ENCODE assay signal across 1 cellular context in genomic region chr1:226939439-226940028, GRCh38.
TF ChIP-seq lines count a peak whose summit lies in the region.

No MANE protein-coding gene starts in this region.

TF ChIP-seq in K562, 482 proteins besides CTCF, POLR2A, EP300 and RAD21 (continued from another document and continues in another):
- TF ChIP-seq CHD2 (IDR thresholded peaks at IDR 0.05; ENCODE audit: low read depth, low read length) (no peak), ZNF3 (CRISPR knock-in tag; IDR thresholded peaks at IDR 0.05) (no peak), HMGN3 (IDR thresholded peaks at IDR 0.05; ENCODE audit: borderline replicate concordance, extremely low read depth, insufficient read length, low read depth, low read length) (peak; percentile 65), ARID1B (IDR thresholded peaks at IDR 0.05) (no peak), POLR2G (IDR thresholded peaks at IDR 0.05; ENCODE audit: low read depth, low read length) (peak; percentile 97), TAF9B (IDR thresholded peaks at IDR 0.05; ENCODE audit: partially characterized antibody) (peak; percentile 77), ZNF316 (IDR thresholded peaks at IDR 0.05) (no peak; the same call in 1 of the 2 replicates), ZNF311 (CRISPR knock-in tag; IDR thresholded peaks at IDR 0.05) (no peak), PCBP1 (IDR thresholded peaks at IDR 0.05; ENCODE audit: low read depth, low read length, poor library complexity, severe bottlenecking) (peak; percentile 20), ZNF253 (CRISPR knock-in tag; conservative IDR thresholded peaks at IDR 0.05) (no peak), SMARCA4 (IDR thresholded peaks at IDR 0.05) (no peak), SAFB2 (IDR thresholded peaks at IDR 0.05; ENCODE audit: borderline replicate concordance, low read depth, low read length, severe bottlenecking) (no peak), NEUROD1 (IDR thresholded peaks at IDR 0.05; ENCODE audit: borderline replicate concordance, low read depth, low read length, partially characterized antibody) (no peak), PYGO2 (tag; IDR thresholded peaks at IDR 0.05) (no peak), TFAP4 (CRISPR knock-in tag; IDR thresholded peaks at IDR 0.05; ENCODE audit: borderline replicate concordance) (peak; percentile 80; the same call in 1 of the 2 replicates), FOSL1 (tag; conservative IDR thresholded peaks at IDR 0.05) (peak; percentile 7; the same call in 1 of the 2 replicates), FOXJ2 (tag; IDR thresholded peaks at IDR 0.05) (no peak), STAG1 (CRISPR knock-in tag; IDR thresholded peaks at IDR 0.05; ENCODE audit: borderline replicate concordance) (no peak), PTRF (tag; IDR thresholded peaks at IDR 0.05) (no peak), ZBTB40 (IDR thresholded peaks at IDR 0.05) (peak; percentile 76), ZBTB40 (CRISPR knock-in tag; IDR thresholded peaks at IDR 0.05) (peak; percentile 70; the same call in 1 of the 2 replicates), SUPT5H (IDR thresholded peaks at IDR 0.05) (peak; percentile 96), GMEB1 (CRISPR knock-in tag; IDR thresholded peaks at IDR 0.05) (no peak), BRD9 (IDR thresholded peaks at IDR 0.05; ENCODE audit: low read depth, partially characterized antibody) (peak; percentile 30), FOXO4 (CRISPR knock-in tag; IDR thresholded peaks at IDR 0.05) (no peak)
- TF ChIP-seq, protein P1, sequence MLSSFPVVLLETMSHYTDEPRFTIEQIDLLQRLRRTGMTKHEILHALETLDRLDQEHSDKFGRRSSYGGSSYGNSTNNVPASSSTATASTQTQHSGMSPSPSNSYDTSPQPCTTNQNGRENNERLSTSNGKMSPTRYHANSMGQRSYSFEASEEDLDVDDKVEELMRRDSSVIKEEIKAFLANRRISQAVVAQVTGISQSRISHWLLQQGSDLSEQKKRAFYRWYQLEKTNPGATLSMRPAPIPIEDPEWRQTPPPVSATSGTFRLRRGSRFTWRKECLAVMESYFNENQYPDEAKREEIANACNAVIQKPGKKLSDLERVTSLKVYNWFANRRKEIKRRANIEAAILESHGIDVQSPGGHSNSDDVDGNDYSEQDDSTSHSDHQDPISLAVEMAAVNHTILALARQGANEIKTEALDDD (IDR thresholded peaks at IDR 0.05), result no peak
- TF ChIP-seq, protein P2, sequence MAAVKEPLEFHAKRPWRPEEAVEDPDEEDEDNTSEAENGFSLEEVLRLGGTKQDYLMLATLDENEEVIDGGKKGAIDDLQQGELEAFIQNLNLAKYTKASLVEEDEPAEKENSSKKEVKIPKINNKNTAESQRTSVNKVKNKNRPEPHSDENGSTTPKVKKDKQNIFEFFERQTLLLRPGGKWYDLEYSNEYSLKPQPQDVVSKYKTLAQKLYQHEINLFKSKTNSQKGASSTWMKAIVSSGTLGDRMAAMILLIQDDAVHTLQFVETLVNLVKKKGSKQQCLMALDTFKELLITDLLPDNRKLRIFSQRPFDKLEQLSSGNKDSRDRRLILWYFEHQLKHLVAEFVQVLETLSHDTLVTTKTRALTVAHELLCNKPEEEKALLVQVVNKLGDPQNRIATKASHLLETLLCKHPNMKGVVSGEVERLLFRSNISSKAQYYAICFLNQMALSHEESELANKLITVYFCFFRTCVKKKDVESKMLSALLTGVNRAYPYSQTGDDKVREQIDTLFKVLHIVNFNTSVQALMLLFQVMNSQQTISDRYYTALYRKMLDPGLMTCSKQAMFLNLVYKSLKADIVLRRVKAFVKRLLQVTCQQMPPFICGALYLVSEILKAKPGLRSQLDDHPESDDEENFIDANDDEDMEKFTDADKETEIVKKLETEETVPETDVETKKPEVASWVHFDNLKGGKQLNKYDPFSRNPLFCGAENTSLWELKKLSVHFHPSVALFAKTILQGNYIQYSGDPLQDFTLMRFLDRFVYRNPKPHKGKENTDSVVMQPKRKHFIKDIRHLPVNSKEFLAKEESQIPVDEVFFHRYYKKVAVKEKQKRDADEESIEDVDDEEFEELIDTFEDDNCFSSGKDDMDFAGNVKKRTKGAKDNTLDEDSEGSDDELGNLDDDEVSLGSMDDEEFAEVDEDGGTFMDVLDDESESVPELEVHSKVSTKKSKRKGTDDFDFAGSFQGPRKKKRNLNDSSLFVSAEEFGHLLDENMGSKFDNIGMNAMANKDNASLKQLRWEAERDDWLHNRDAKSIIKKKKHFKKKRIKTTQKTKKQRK (IDR thresholded peaks at IDR 0.05; ENCODE audit: borderline replicate concordance, low read depth, low read length), result no peak
- TF ChIP-seq, protein P3, sequence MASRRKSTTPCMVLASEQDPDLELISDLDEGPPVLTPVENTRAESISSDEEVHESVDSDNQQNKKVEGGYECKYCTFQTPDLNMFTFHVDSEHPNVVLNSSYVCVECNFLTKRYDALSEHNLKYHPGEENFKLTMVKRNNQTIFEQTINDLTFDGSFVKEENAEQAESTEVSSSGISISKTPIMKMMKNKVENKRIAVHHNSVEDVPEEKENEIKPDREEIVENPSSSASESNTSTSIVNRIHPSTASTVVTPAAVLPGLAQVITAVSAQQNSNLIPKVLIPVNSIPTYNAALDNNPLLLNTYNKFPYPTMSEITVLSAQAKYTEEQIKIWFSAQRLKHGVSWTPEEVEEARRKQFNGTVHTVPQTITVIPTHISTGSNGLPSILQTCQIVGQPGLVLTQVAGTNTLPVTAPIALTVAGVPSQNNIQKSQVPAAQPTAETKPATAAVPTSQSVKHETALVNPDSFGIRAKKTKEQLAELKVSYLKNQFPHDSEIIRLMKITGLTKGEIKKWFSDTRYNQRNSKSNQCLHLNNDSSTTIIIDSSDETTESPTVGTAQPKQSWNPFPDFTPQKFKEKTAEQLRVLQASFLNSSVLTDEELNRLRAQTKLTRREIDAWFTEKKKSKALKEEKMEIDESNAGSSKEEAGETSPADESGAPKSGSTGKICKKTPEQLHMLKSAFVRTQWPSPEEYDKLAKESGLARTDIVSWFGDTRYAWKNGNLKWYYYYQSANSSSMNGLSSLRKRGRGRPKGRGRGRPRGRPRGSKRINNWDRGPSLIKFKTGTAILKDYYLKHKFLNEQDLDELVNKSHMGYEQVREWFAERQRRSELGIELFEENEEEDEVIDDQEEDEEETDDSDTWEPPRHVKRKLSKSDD (conservative IDR thresholded peaks at IDR 0.05; ENCODE audit: low read length), result no peak
- TF ChIP-seq, protein P4, sequence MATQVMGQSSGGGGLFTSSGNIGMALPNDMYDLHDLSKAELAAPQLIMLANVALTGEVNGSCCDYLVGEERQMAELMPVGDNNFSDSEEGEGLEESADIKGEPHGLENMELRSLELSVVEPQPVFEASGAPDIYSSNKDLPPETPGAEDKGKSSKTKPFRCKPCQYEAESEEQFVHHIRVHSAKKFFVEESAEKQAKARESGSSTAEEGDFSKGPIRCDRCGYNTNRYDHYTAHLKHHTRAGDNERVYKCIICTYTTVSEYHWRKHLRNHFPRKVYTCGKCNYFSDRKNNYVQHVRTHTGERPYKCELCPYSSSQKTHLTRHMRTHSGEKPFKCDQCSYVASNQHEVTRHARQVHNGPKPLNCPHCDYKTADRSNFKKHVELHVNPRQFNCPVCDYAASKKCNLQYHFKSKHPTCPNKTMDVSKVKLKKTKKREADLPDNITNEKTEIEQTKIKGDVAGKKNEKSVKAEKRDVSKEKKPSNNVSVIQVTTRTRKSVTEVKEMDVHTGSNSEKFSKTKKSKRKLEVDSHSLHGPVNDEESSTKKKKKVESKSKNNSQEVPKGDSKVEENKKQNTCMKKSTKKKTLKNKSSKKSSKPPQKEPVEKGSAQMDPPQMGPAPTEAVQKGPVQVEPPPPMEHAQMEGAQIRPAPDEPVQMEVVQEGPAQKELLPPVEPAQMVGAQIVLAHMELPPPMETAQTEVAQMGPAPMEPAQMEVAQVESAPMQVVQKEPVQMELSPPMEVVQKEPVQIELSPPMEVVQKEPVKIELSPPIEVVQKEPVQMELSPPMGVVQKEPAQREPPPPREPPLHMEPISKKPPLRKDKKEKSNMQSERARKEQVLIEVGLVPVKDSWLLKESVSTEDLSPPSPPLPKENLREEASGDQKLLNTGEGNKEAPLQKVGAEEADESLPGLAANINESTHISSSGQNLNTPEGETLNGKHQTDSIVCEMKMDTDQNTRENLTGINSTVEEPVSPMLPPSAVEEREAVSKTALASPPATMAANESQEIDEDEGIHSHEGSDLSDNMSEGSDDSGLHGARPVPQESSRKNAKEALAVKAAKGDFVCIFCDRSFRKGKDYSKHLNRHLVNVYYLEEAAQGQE (CRISPR knock-in tag; IDR thresholded peaks at IDR 0.05; ENCODE audit: low read depth), result peak; percentile 78
